In the genomic region with DNA sequence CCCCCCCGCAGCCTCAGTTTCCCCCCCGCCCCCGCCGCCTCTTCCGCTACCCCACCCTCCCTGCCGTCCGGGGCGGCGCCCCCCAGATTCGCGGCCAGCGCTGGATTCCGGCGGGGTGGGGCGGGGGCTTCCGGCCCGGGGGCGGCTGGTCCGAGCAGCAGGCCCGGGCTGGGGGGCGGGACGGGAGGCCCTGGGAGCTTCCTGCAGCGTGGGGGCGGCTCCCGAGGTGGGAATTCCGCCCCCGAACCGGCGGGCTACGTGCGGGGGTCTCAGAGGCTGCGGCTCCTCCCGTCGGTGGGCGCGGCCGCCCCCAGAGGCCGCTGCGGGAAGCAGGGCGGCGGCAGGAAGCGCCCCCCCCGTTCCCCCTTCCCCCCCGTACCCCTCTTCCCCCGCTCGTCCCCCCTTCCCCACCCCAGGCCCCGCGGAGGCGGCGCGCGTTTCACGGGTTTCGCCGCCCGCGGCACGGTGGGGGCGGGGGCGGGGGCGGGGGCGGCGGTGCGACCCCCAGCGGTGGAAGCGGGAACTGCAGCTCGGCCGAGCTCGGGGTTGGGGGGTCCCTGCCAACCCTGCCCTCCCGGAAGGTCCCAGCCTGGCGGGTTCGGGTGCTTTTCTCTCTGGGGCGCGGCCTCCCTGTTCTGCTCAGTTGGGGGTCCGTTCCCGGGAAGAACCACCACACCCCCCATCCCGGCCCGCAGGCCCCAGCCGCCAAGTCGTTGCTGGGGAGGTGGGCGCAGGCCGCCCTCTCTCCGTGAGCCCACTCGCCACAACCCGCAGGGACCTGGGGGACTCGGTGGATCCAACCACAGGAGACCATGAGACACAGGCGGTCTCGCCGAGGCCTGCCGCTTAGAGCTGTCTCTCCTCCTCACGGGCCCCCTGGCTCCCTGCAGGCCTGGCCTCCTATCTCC, we compare ENCODE assay signal across 8 cellular contexts.
DNase-seq lines count a peak whose midpoint lies in the region; ATAC-seq and TF ChIP-seq lines count a peak whose summit lies in the region.

No MANE protein-coding gene starts in this region.

- no peaks in the 10 kb centered on the region for H3K36me3 Mint-ChIP-seq in neural crest cell (ENCODE audit: low read depth)

- peaks cover 0 to 12% (median 0%) of the 10 kb centered on the region in 4 donors for H3K27me3 ChIP-seq in esophagus squamous epithelium
- H3K27me3 ChIP-seq in upper lobe of right lung = no peaks in the 10 kb centered on the region

- 12% methylated on average over 5 of the region's 91 CpGs; no CpG with 5 or more reads in 1 of the 2 donors for WGBS in esophagus squamous epithelium, 2 donors

- no peak for TF ChIP-seq POLR2A in esophagus squamous epithelium (IDR thresholded peaks at IDR 0.05)

- H3K4me3 Mint-ChIP-seq in neural crest cell = peak overlapping the region; percentile 59

- DNase-seq in NCI-H2227 (lab: John Stamatoyannopoulos, UW; ENCODE audit: unreplicated experiment) (peak; percentile 87), activated T-cell treated with anti-CD3 and anti-CD28 coated beads for 4 hours (peak; percentile 67), esophagus squamous epithelium (lab: John Stamatoyannopoulos, UW) (no peak), neural crest cell (ENCODE audit: low read depth, low spot score) (peak; percentile 42), upper lobe of right lung (peak; percentile 83)

- intact Hi-C loops in esophagus squamous epithelium (cut with DNase I) = loop anchor here (10.0 kb wide), 1 partner anchor 120 kb away; a partner anchor contains a TSS
- intact Hi-C loops in upper lobe of right lung (cut with DNase I) = loop anchor here (10.0 kb wide), 1 partner anchor 120 kb away; a partner anchor contains a TSS

- no peaks in the 10 kb centered on the region for H3K9me3 ChIP-seq in esophagus squamous epithelium
- no peaks in the 10 kb centered on the region for H3K9me3 ChIP-seq in upper lobe of right lung

- H3K27me3 Mint-ChIP-seq in neural crest cell (ENCODE audit: low read depth) = no peaks in the 10 kb centered on the region

- ATAC-seq in upper lobe of right lung (peak; percentile 58), HG03175 (IDR thresholded peaks at IDR 0.05; ENCODE audit: unreplicated experiment) (no peak), GM21529 (IDR thresholded peaks at IDR 0.05; ENCODE audit: unreplicated experiment) (no peak)

- H3K4me1 ChIP-seq in esophagus squamous epithelium (peaks cover 34 to 95% (median 49%) of the 10 kb centered on the region in 3 donors), upper lobe of right lung (peaks cover 49% of the 10 kb centered on the region)

- no peaks in the 10 kb centered on the region for H3K9me3 Mint-ChIP-seq in neural crest cell

- peaks cover 5% of the 10 kb centered on the region for H3K4me1 Mint-ChIP-seq in neural crest cell

- H3K36me3 ChIP-seq in esophagus squamous epithelium (peaks cover 0 to 8% (median 0%) of the 10 kb centered on the region in 3 donors), upper lobe of right lung (no peaks in the 10 kb centered on the region)

- H3K27ac ChIP-seq in esophagus squamous epithelium (peak overlapping the region; percentile 62 to 92 (median 84)), upper lobe of right lung (peak overlapping the region; percentile 90)

- H3K27ac Mint-ChIP-seq in neural crest cell (ENCODE audit: unreplicated experiment) = no peak overlapping the region

- peak overlapping the region; percentile 43 to 76 (median 62) for H3K4me3 ChIP-seq in esophagus squamous epithelium
- H3K4me3 ChIP-seq in upper lobe of right lung = peak overlapping the region; percentile 63

- TF ChIP-seq CTCF in GM12874 (IDR thresholded peaks at IDR 0.05; ENCODE audit: insufficient read depth, low read depth, low read length) = peak; percentile 86
- TF ChIP-seq CTCF in esophagus squamous epithelium (IDR thresholded peaks at IDR 0.05) = peak; percentile 67 to 99 (median 74)
- peak; percentile 97 for TF ChIP-seq CTCF in neural crest cell (conservative IDR thresholded peaks at IDR 0.05)
- TF ChIP-seq CTCF in upper lobe of right lung (IDR thresholded peaks at IDR 0.05) = peak; percentile 96
